Comparison of ENCODE assay signal across 16 cellular contexts in genomic region chr13:110391273-110391672, GRCh38.
A peak's percentile ranks its signal among the peaks of the same experiment; 100 is the strongest.
DNase-seq lines count a peak whose midpoint lies in the region; ATAC-seq and TF ChIP-seq lines count a peak whose summit lies in the region.
"Had no signal": no experiment of that assay in that cellular context is flagged by ENCODE, and none has a peak within 500 bp of the region (broad histone marks: within the 10 kb centered on the region; RNA-seq: fewer than 3 reads in every experiment).

No MANE protein-coding gene starts in this region.

- H3K36me3 ChIP-seq in SJSA1 (peaks cover 17% of the 10 kb centered on the region), rectal smooth muscle tissue (ENCODE audit: control insufficient read depth, insufficient read depth, low read length) (no peaks in the 10 kb centered on the region)
- H3K36me3 ChIP-seq: neural progenitor cell had no signal

- H3K4me3 ChIP-seq in SJSA1, result no peak overlapping the region
- no peak overlapping the region for H3K4me3 ChIP-seq in fibroblast of villous mesenchyme (ENCODE audit: low read depth, low read length)
- no peak overlapping the region for H3K4me3 ChIP-seq in rectal smooth muscle tissue (ENCODE audit: low read length)
- H3K4me3 ChIP-seq in dorsolateral prefrontal cortex, result no peak overlapping the region
- H3K4me3 ChIP-seq: neural progenitor cell, skin epidermis had no signal

- no peaks in the 10 kb centered on the region for H3K27me3 ChIP-seq in SJSA1 (replicated peaks)
- no peaks in the 10 kb centered on the region for H3K27me3 ChIP-seq in rectal smooth muscle tissue (ENCODE audit: control insufficient read depth, insufficient read depth, low read length)
- H3K27me3 ChIP-seq in dorsolateral prefrontal cortex, result no peaks in the 10 kb centered on the region
- H3K27me3 ChIP-seq: neural progenitor cell had no signal

- peak; percentile 51 for DNase-seq in COLO829 (ENCODE audit: low spot score)
- DNase-seq in SJSA1 (ENCODE audit: low read depth in 1 of 2, low spot score in 2 of 2), result peak; percentile 88 to 92
- peak; percentile 68 for DNase-seq in fibroblast of villous mesenchyme (ENCODE audit: low read depth)
- no peak for DNase-seq in dorsolateral prefrontal cortex
- DNase-seq in NOMO-1 treated with DMSO at 0.1 percent for 48 hours (lab: John Stamatoyannopoulos, UW; ENCODE audit: unreplicated experiment), result no peak
- DNase-seq: activated CD4-positive, CD25-positive, alpha-beta regulatory T cell; activated effector memory CD4-positive, alpha-beta T cell treated with anti-CD3 and anti-CD28 coated beads, Interleukin-2, amount 50 U/mL, for 16 hours; NCI-H2107; RPMI8226; stimulated activated naive CD4-positive, alpha-beta T cell; T-helper 17 cell had no signal

- TF ChIP-seq CTCF in fibroblast of villous mesenchyme (IDR thresholded peaks at IDR 0.05; ENCODE audit: insufficient read depth, low read depth, low read length), result no peak
- no peak for TF ChIP-seq CTCF in dorsolateral prefrontal cortex (IDR thresholded peaks at IDR 0.05 in 54 of 56, conservative IDR thresholded peaks at IDR 0.05 in 2 of 56; ENCODE audit: low read depth in 1 of 56, partially characterized antibody in 56 of 56)

- H3K4me1 ChIP-seq in SJSA1 (replicated peaks) (peaks cover 89% of the 10 kb centered on the region), rectal smooth muscle tissue (ENCODE audit: control insufficient read depth, insufficient read depth, low read length) (peaks cover 46% of the 10 kb centered on the region)
- H3K4me1 ChIP-seq: neural progenitor cell had no signal

- ATAC-seq in GM18517 (IDR thresholded peaks at IDR 0.05; ENCODE audit: unreplicated experiment) (no peak), HG03439 (IDR thresholded peaks at IDR 0.05; ENCODE audit: unreplicated experiment) (no peak)
- ATAC-seq: T-helper 17 cell had no signal

- H3K9ac ChIP-seq in rectal smooth muscle tissue (ENCODE audit: low read length), result no peak overlapping the region
- H3K9ac ChIP-seq: neural progenitor cell had no signal

- intact Hi-C loops in dorsolateral prefrontal cortex (cut with DNase I), result no loop called here

- H3K27ac ChIP-seq in SJSA1 (peak overlapping the region; percentile 99), rectal smooth muscle tissue (ENCODE audit: low read depth, low read length) (peak overlapping the region; percentile 74), dorsolateral prefrontal cortex (peak overlapping the region in 6 of 59 donors; percentile 16 to 58 (median 32))
- H3K27ac ChIP-seq: neural progenitor cell had no signal

- peaks cover 13% of the 10 kb centered on the region for H3K9me3 ChIP-seq in SJSA1 (replicated peaks)

Comparison
In these comparisons a context has a peak if more than half of its experiments do, and no peak if none do; other contexts are left out.
1. DNase-seq: peak in COLO829 (single experiment), SJSA1 (2 of 2) and fibroblast of villous mesenchyme (single experiment); none in dorsolateral prefrontal cortex (0 of 10) and NOMO-1 treated with DMSO at 0.1 percent for 48 hours (single experiment).